15 cellular contexts compared by ENCODE assay signal in the genomic region with DNA sequence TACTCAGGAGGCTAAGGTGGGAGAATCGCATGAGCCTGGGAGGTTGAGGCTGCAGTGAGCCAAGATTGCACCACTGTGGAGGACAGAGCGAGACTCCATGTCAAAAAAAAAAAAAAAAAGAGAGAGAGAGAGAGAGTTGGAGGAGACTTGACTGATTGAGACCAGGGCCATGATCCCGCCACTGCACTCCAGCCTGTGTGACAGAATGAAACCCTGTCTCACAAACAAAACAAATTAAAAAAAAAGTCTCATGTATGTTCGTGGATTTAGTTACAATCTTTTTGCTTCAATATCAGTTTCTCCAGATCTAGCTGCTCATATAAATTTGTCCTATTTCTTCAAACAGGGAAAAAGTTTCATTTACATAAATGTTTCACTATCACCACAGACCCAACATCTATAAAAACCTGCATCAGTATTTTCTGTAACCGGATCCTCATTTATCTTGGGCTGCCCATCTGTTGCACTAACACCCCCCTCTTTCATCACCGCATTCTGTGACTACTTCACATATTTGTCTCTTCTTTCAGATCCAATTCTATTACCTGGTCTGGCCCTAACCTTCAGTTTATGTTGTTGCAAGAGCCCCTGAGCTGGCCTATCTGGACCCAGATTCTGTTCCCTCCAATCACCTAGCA.
"Had no signal": no experiment of that assay in that cellular context is flagged by ENCODE, and none has a peak within 500 bp of the region (broad histone marks: within the 10 kb centered on the region; RNA-seq: fewer than 3 reads in every experiment).

No MANE protein-coding gene starts in this region.

- ATAC-seq: effector memory CD8-positive, alpha-beta T cell; gastrocnemius medialis; heart right ventricle; lower lobe of right lung; natural killer cell had no signal

- DNase-seq: effector memory CD8-positive, alpha-beta T cell; gastrocnemius medialis; heart right ventricle; hypothalamus; islet precursor cell; left ventricle myocardium inferior; lower lobe of right lung; natural killer cell; sigmoid colon; small intestine; stimulated activated CD4-positive, alpha-beta T cell treated with anti-CD3 and anti-CD28 coated beads, Interleukin-12 subunit alpha, Interleukin-12 subunit beta, amount 100 ng/mL, for 4 hours; stimulated activated naive CD4-positive, alpha-beta T cell treated with Interleukin-2 at 50 U/mL for 16 hours; thyroid gland; upper lobe of left lung; uterus had no signal
